2 cellular contexts compared by ENCODE assay signal in genomic region chr17:40355804-40356758, GRCh38.
TF ChIP-seq lines count a peak whose summit lies in the region.

No MANE protein-coding gene starts in this region.

TF ChIP-seq in H1, 55 proteins besides CTCF, POLR2A, EP300 and RAD21:
- TF ChIP-seq CTBP2 (IDR thresholded peaks at IDR 0.05; ENCODE audit: borderline replicate concordance, insufficient read depth, insufficient read length, low read length) (no peak), KDM5A (IDR thresholded peaks at IDR 0.05; ENCODE audit: low read length) (no peak), TAF7 (optimal IDR thresholded peaks at IDR 0.05; ENCODE audit: borderline replicate concordance, low read depth, low read length) (no peak), FOSL1 (IDR thresholded peaks at IDR 0.05; ENCODE audit: insufficient read depth, low read depth, low read length) (no peak), NANOG (IDR thresholded peaks at IDR 0.05; ENCODE audit: insufficient read depth, low read depth, low read length, poor library complexity, severe bottlenecking) (no peak), USF2 (IDR thresholded peaks at IDR 0.05; ENCODE audit: low read length) (no peak), HDAC2 (IDR thresholded peaks at IDR 0.05; ENCODE audit: borderline replicate concordance in 1 of 2, low read depth in 2 of 2, low read length in 2 of 2) (no peak), RXRA (IDR thresholded peaks at IDR 0.05; ENCODE audit: insufficient read depth, low read depth, low read length) (no peak), RBBP5 (IDR thresholded peaks at IDR 0.05; ENCODE audit: borderline replicate concordance, low read depth, low read length) (no peak), GABPA (IDR thresholded peaks at IDR 0.05; ENCODE audit: borderline replicate concordance, insufficient read depth, low read length) (no peak), CREB1 (IDR thresholded peaks at IDR 0.05) (no peak), ATF2 (IDR thresholded peaks at IDR 0.05; ENCODE audit: low read length) (no peak), EGR1 (IDR thresholded peaks at IDR 0.05; ENCODE audit: borderline replicate concordance, low read depth, low read length) (no peak), GTF2F1 (IDR thresholded peaks at IDR 0.05; ENCODE audit: borderline replicate concordance, low read depth, low read length) (no peak)

TF ChIP-seq in liver, 16 proteins besides CTCF, POLR2A, EP300 and RAD21:
- TF ChIP-seq NR2F2 (IDR thresholded peaks at IDR 0.05) = peak; percentile 23
- no peak for TF ChIP-seq YY1 (IDR thresholded peaks at IDR 0.05)
- TF ChIP-seq FOXA2 (IDR thresholded peaks at IDR 0.05) = no peak
- TF ChIP-seq GABPA (IDR thresholded peaks at IDR 0.05 in 1 of 2, conservative IDR thresholded peaks at IDR 0.05 in 1 of 2) = no peak
TF ChIP-seq in liver: peak in this region for 1.
